ENCODE assay signal across 17 cellular contexts in the genomic region with DNA sequence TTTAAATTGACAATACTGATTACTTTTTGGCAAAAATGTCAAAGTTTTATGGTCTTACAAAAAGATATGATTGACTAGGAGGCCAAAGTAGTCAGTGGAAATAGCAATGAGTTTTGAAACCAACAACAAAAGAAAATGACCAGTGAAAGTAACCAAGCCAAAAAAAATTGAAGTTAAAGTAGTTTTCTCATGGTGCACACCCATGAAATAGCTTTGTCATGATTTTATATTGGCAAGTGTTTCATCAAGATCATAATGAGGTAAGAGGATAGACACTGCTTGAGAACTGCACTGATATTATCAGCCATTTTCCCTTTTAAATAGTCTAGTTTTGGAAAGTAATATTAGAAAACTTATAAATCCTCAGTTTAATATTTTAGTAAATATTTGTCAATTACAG.
"Had no signal": no experiment of that assay in that cellular context is flagged by ENCODE, and none has a peak within 500 bp of the region (broad histone marks: within the 10 kb centered on the region; RNA-seq: fewer than 3 reads in every experiment).

No MANE protein-coding gene starts in this region.

- ATAC-seq: left lung, right lobe of liver, T-cell had no signal

- H3K4me2 ChIP-seq: SK-N-SH had no signal

- H3K4me1 ChIP-seq: left lung, right lobe of liver, stomach had no signal

- H3K27ac ChIP-seq: cardiac muscle cell, left lung, right lobe of liver, stomach, thyroid gland had no signal

- H3K4me3 ChIP-seq: cardiac muscle cell, left lung, right lobe of liver, stomach, thyroid gland had no signal

- H3K9me3 ChIP-seq: left lung, right lobe of liver, SK-N-SH, stomach, thyroid gland had no signal

- H3K36me3 ChIP-seq: cardiac muscle cell, left lung, right lobe of liver, stomach, thyroid gland had no signal

- H3K27me3 ChIP-seq: cardiac muscle cell, left lung, right lobe of liver, stomach, thyroid gland had no signal

- DNase-seq: activated naive CD4-positive, alpha-beta T cell treated with anti-CD3 and anti-CD28 coated beads for 36 hours; activated T-cell treated with anti-CD3 and anti-CD28 coated beads for 4 hours; cortex of kidney; effector memory CD4-positive, alpha-beta T cell; hypothalamus; kidney; left lung; mesendoderm; nucleus accumbens; right lobe of liver; SK-N-SH; stimulated activated CD4-positive, alpha-beta T cell treated with anti-CD3 and anti-CD28 coated beads, Interleukin-1b, Interleukin-23, amount 100 ng/mL, for 48 hours; stomach; T-cell; T-helper 9 cell; thyroid gland had no signal
